8 cellular contexts compared by ENCODE assay signal in genomic region chr10:30751678-30752331, GRCh38.
DNase-seq lines count a peak whose midpoint lies in the region; ATAC-seq and TF ChIP-seq lines count a peak whose summit lies in the region.

No MANE protein-coding gene starts in this region.

- H3K36me3 Mint-ChIP-seq in stimulated activated naive CD8-positive, alpha-beta T cell treated with anti-CD3 and anti-CD28 coated beads, Interleukin-15, Interleukin-2, amounts not matched to agents 100 ng/mL and 50 ng/mL, for 24 hours (ENCODE audit: low read depth): no peaks in the 10 kb centered on the region

- intact Hi-C loops in mucosa of descending colon (cut with DNase I, micrococcal nuclease): no loop called here

- POLR2A ChIA-PET in AG04449 (lab: Yijun Ruan, JAX): no interaction called here

- H3K4me3 ChIP-seq in AG04449 (ENCODE audit: low read depth, low read length) (no peak overlapping the region), MG63 (no peak overlapping the region), epithelial cell of proximal tubule (ENCODE audit: low read depth, low read length) (no peak overlapping the region), mucosa of descending colon (no peak overlapping the region)

- H3K9me3 ChIP-seq in MG63 (no peaks in the 10 kb centered on the region), mucosa of descending colon (no peaks in the 10 kb centered on the region)

- H3K36me3 ChIP-seq in MG63 (no peaks in the 10 kb centered on the region), mucosa of descending colon (ENCODE audit: low read depth) (no peaks in the 10 kb centered on the region)

- ATAC-seq in GM18511 (IDR thresholded peaks at IDR 0.05; ENCODE audit: unreplicated experiment) (peak; percentile 47), mucosa of descending colon (peak; percentile 95)
- ATAC-seq in activated CD4-positive, CD25-positive, alpha-beta regulatory T cell treated with anti-CD3 and anti-CD28 coated beads, Interleukin-2, amount 50 U/mL, for 24 hours: peak; percentile 42 to 62

- peaks cover 41% of the 10 kb centered on the region for H3K4me1 Mint-ChIP-seq in stimulated activated naive CD8-positive, alpha-beta T cell treated with anti-CD3 and anti-CD28 coated beads, Interleukin-15, Interleukin-2, amounts not matched to agents 100 ng/mL and 50 ng/mL, for 24 hours (ENCODE audit: low read depth)

- H3K27me3 Mint-ChIP-seq in stimulated activated naive CD8-positive, alpha-beta T cell treated with anti-CD3 and anti-CD28 coated beads, Interleukin-15, Interleukin-2, amounts not matched to agents 100 ng/mL and 50 ng/mL, for 24 hours: peaks cover 7% of the 10 kb centered on the region

- H3K27me3 ChIP-seq in MG63: no peaks in the 10 kb centered on the region

- no peaks in the 10 kb centered on the region for H3K4me1 ChIP-seq in mucosa of descending colon (ENCODE audit: low read depth)

- peak; percentile 70 for TF ChIP-seq CTCF in AG04449 (IDR thresholded peaks at IDR 0.05; ENCODE audit: insufficient read depth, low read length, missing control alignments)
- peak; percentile 88 for TF ChIP-seq CTCF in epithelial cell of proximal tubule (conservative IDR thresholded peaks at IDR 0.05; ENCODE audit: low read depth, low read length)
- TF ChIP-seq CTCF in mucosa of descending colon (IDR thresholded peaks at IDR 0.05): no peak

- peak overlapping the region; percentile 64 for H3K27ac Mint-ChIP-seq in stimulated activated naive CD8-positive, alpha-beta T cell treated with anti-CD3 and anti-CD28 coated beads, Interleukin-15, Interleukin-2, amounts not matched to agents 100 ng/mL and 50 ng/mL, for 24 hours

- CTCF ChIA-PET in AG04449 (lab: Yijun Ruan, JAX): interaction anchor here (0.6 to 1.9 kb wide), 9 partner anchors 13 to 996 kb away, joined by 3 to 9 read pairs (median 3); partner anchors contain the start of gene ZNF438

- peak overlapping the region; percentile 47 for H3K4me3 Mint-ChIP-seq in stimulated activated naive CD8-positive, alpha-beta T cell treated with anti-CD3 and anti-CD28 coated beads, Interleukin-15, Interleukin-2, amounts not matched to agents 100 ng/mL and 50 ng/mL, for 24 hours

- DNase-seq in AG04449 (ENCODE audit: low read depth, low spot score): no peak
- DNase-seq in MG63: peak; percentile 82
- no peak for DNase-seq in epithelial cell of proximal tubule (ENCODE audit: low read depth)
- DNase-seq in mucosa of descending colon: peak in 2 of 3 donors; percentile 70 to 72
- no peak for DNase-seq in NCI-H524 treated with DMSO at 0.1 percent for 48 hours (lab: John Stamatoyannopoulos, UW)

- H3K9me3 Mint-ChIP-seq in stimulated activated naive CD8-positive, alpha-beta T cell treated with anti-CD3 and anti-CD28 coated beads, Interleukin-15, Interleukin-2, amounts not matched to agents 100 ng/mL and 50 ng/mL, for 24 hours: no peaks in the 10 kb centered on the region

Comparison
In these comparisons a context has a peak if more than half of its experiments do, and no peak if none do; other contexts are left out.
1. DNase-seq: peak in MG63 (single experiment) and mucosa of descending colon (2 of 3); none in AG04449 (single experiment), epithelial cell of proximal tubule (single experiment) and NCI-H524 treated with DMSO at 0.1 percent for 48 hours (single experiment).
2. Peak in every context shown above with its lines, with median percentiles within 50 percentile points of each other: ATAC-seq.